13 cellular contexts compared by ENCODE assay signal in the genomic region with DNA sequence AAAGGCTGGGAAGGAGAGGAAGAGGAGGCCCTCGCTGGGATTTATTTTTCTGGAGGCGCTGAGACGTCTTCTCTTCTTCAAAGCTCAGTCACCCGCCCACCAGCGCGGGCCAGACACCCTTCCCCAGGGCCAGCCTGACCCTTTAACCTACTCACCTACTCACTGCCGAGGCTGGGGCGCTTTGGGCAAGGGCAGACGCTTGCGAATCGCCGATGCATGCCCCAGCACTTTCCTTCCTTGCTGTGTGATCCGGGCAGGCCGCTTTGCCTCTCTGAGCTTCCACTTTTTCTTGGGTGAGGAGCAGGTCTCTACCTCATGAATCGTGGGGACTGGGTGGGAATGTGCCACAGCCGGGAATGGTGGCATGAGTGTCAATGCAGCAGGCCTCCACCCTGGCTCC.
"Had no signal": no experiment of that assay in that cellular context is flagged by ENCODE, and none has a peak within 500 bp of the region (broad histone marks: within the 10 kb centered on the region; RNA-seq: fewer than 3 reads in every experiment).

No MANE protein-coding gene starts in this region.

- H3K36me3 ChIP-seq: prostate gland, vagina had no signal

- H3K9me3 ChIP-seq: mucosa of descending colon, prostate gland, tibial nerve, vagina had no signal

- H3K9me3 Mint-ChIP-seq: activated CD4-positive, alpha-beta memory T cell treated with anti-CD3 and anti-CD28 coated beads, Interleukin-2, amount 10 ng/mL, durations not matched to agents 7 days and 5 days; activated naive CD8-positive, alpha-beta T cell treated with anti-CD3 and anti-CD28 coated beads, Interleukin-2, amount 50 U/mL, for 24 hours; naive thymus-derived CD8-positive, alpha-beta T cell had no signal

- H3K4me3 ChIP-seq: mucosa of descending colon, prostate gland, tibial nerve, vagina had no signal

- H3K4me3 Mint-ChIP-seq: activated CD4-positive, alpha-beta memory T cell treated with anti-CD3 and anti-CD28 coated beads, Interleukin-2, amount 10 ng/mL, durations not matched to agents 7 days and 5 days; activated naive CD8-positive, alpha-beta T cell treated with anti-CD3 and anti-CD28 coated beads, Interleukin-2, amount 50 U/mL, for 24 hours; naive thymus-derived CD8-positive, alpha-beta T cell had no signal

- H3K4me1 Mint-ChIP-seq: activated CD4-positive, alpha-beta memory T cell treated with anti-CD3 and anti-CD28 coated beads, Interleukin-2, amount 10 ng/mL, durations not matched to agents 7 days and 5 days; activated naive CD8-positive, alpha-beta T cell treated with anti-CD3 and anti-CD28 coated beads, Interleukin-2, amount 50 U/mL, for 24 hours had no signal

- H3K27me3 Mint-ChIP-seq: activated CD4-positive, alpha-beta memory T cell treated with anti-CD3 and anti-CD28 coated beads, Interleukin-2, amount 10 ng/mL, durations not matched to agents 7 days and 5 days; activated naive CD8-positive, alpha-beta T cell treated with anti-CD3 and anti-CD28 coated beads, Interleukin-2, amount 50 U/mL, for 24 hours; naive thymus-derived CD8-positive, alpha-beta T cell had no signal

- ATAC-seq: activated naive CD8-positive, alpha-beta T cell treated with anti-CD3 and anti-CD28 coated beads, Interleukin-2, amount 50 U/mL, for 24 hours; mucosa of descending colon; naive thymus-derived CD8-positive, alpha-beta T cell had no signal

- H3K27me3 ChIP-seq: tibial nerve, vagina had no signal

- H3K27ac Mint-ChIP-seq: activated CD4-positive, alpha-beta memory T cell treated with anti-CD3 and anti-CD28 coated beads, Interleukin-2, amount 10 ng/mL, durations not matched to agents 7 days and 5 days; activated naive CD8-positive, alpha-beta T cell treated with anti-CD3 and anti-CD28 coated beads, Interleukin-2, amount 50 U/mL, for 24 hours had no signal

- DNase-seq: activated CD4-positive, alpha-beta memory T cell treated with anti-CD3 and anti-CD28 coated beads, Interleukin-2, amount 10 ng/mL, durations not matched to agents 7 days and 5 days; activated naive CD8-positive, alpha-beta T cell treated with anti-CD3 and anti-CD28 coated beads, Interleukin-2, amount 50 U/mL, for 24 hours; cortex of kidney; effector memory CD4-positive, alpha-beta T cell; erythroblast; mammary epithelial cell; mucosa of descending colon; naive thymus-derived CD8-positive, alpha-beta T cell; occipital lobe; stimulated activated CD4-positive, alpha-beta T cell treated with anti-CD3 and anti-CD28 coated beads, Interleukin-4, amount 100 ng/mL, for 24 hours had no signal

- H3K27ac ChIP-seq: tibial nerve, vagina had no signal
